Comparison of ENCODE assay signal across 9 cellular contexts in genomic region chr1:1420654-1421134, GRCh38. TPM values are rescaled to one million over a fixed set of nuclear protein-coding genes. Genes with fewer than 3 reads are reported as not detected.
DNase-seq lines count a peak whose midpoint lies in the region; ATAC-seq and TF ChIP-seq lines count a peak whose summit lies in the region.
"Had no signal": no experiment of that assay in that cellular context is flagged by ENCODE, and none has a peak within 500 bp of the region (broad histone marks: within the 10 kb centered on the region; RNA-seq: fewer than 3 reads in every experiment).

No MANE protein-coding gene starts in this region.

- H3K4me1 Mint-ChIP-seq in T-helper 17 cell = peaks cover 6% of the 10 kb centered on the region

- H3K4me3 ChIP-seq in HEK293 (ENCODE audit: low read depth, low read length) (no peak overlapping the region), iPS-15b (ENCODE audit: low read depth, low read length) (no peak overlapping the region), smooth muscle cell (peak overlapping the region; percentile 8)
- H3K4me3 ChIP-seq: HAP-1 had no signal

- H3K27me3 Mint-ChIP-seq in T-helper 17 cell = peaks cover 31% of the 10 kb centered on the region

- peak overlapping the region; percentile 54 for H3K4me2 ChIP-seq in smooth muscle cell

- no peaks in the 10 kb centered on the region for H3K4me1 ChIP-seq in HEK293 (ENCODE audit: control insufficient read depth, insufficient read depth, low read length)
- peaks cover 4% of the 10 kb centered on the region for H3K4me1 ChIP-seq in iPS-15b (ENCODE audit: control insufficient read depth, insufficient read depth, low read length)
- peaks cover 6% of the 10 kb centered on the region for H3K4me1 ChIP-seq in smooth muscle cell (ENCODE audit: low read depth)
- H3K4me1 ChIP-seq: HAP-1 had no signal

- no peak for DNase-seq in T-helper 17 cell
- DNase-seq in smooth muscle cell (lab: John Stamatoyannopoulos, UW; ENCODE audit: unreplicated experiment) = no peak
- DNase-seq in NCI-H1694 (lab: John Stamatoyannopoulos, UW) = no peak
- DNase-seq in activated CD4-positive, alpha-beta T cell treated with anti-CD3 and anti-CD28 coated beads, Interleukin-2, amount 50 U/mL, for 48 hours = no peak

- H3K36me3 Mint-ChIP-seq in T-helper 17 cell (ENCODE audit: low read depth) = no peaks in the 10 kb centered on the region

- no peaks in the 10 kb centered on the region for H3K9me3 ChIP-seq in HEK293 (ENCODE audit: control insufficient read depth, insufficient read depth, low read depth, low read length)
- H3K9me3 ChIP-seq in T-helper 17 cell (ENCODE audit: control insufficient read depth, low read length, poor library complexity, severe bottlenecking) = no peaks in the 10 kb centered on the region
- H3K9me3 ChIP-seq in iPS-15b (ENCODE audit: control insufficient read depth, insufficient read depth, low read length) = no peaks in the 10 kb centered on the region
- no peaks in the 10 kb centered on the region for H3K9me3 ChIP-seq in smooth muscle cell (replicated peaks; ENCODE audit: low read depth)
- H3K9me3 ChIP-seq: HAP-1 had no signal

- WGBS in smooth muscle cell (ENCODE audit: low lambda C conversion rate) = 89% methylated on average over 4 of the region's 12 CpGs

- H3K9ac ChIP-seq in iPS-15b (ENCODE audit: low read depth, low read length) = peak overlapping the region; percentile 50
- no peak overlapping the region for H3K9ac ChIP-seq in smooth muscle cell (ENCODE audit: low read depth)

- ATAC-seq in T-helper 17 cell (no peak), HG03175 (IDR thresholded peaks at IDR 0.05; ENCODE audit: unreplicated experiment) (no peak)

- H3K27me3 ChIP-seq in iPS-15b (ENCODE audit: control insufficient read depth, insufficient read depth, low read length) (no peaks in the 10 kb centered on the region), smooth muscle cell (ENCODE audit: low read depth) (no peaks in the 10 kb centered on the region)

- H3K36me3 ChIP-seq in HEK293 (ENCODE audit: control insufficient read depth in 2 of 2, insufficient read depth in 1 of 2, low read length in 2 of 2) = no peaks in the 10 kb centered on the region
- no peaks in the 10 kb centered on the region for H3K36me3 ChIP-seq in iPS-15b (ENCODE audit: control insufficient read depth, insufficient read depth, low read length)
- H3K36me3 ChIP-seq in smooth muscle cell (ENCODE audit: low read depth) = no peaks in the 10 kb centered on the region
- H3K36me3 ChIP-seq: HAP-1 had no signal

- peaks cover 7% of the 10 kb centered on the region for H3F3A ChIP-seq in smooth muscle cell (ENCODE audit: low read depth)

- TF ChIP-seq CTCF in HEK293 (tag by site-specific recombination; IDR thresholded peaks at IDR 0.05) (no peak), smooth muscle cell (IDR thresholded peaks at IDR 0.05; ENCODE audit: borderline replicate concordance, insufficient read depth, poor library complexity, severe bottlenecking) (no peak)

- H2AFZ ChIP-seq in smooth muscle cell (ENCODE audit: low read depth) = no peak overlapping the region

- H4K20me1 ChIP-seq in smooth muscle cell (ENCODE audit: low read depth) = no peaks in the 10 kb centered on the region

- H3K79me2 ChIP-seq in smooth muscle cell (ENCODE audit: low read depth) = no peaks in the 10 kb centered on the region

- no peak overlapping the region for H3K27ac Mint-ChIP-seq in T-helper 17 cell

- POLR2A ChIA-PET in HEK293 (lab: Yijun Ruan, JAX) = no interaction called here

- peak overlapping the region; percentile 50 for H3K4me3 Mint-ChIP-seq in T-helper 17 cell

- CTCF ChIA-PET in HEK293 (lab: Yijun Ruan, JAX) = no interaction called here

- H3K27ac ChIP-seq in HEK293 (ENCODE audit: extremely low read depth, low read depth, low read length) (no peak overlapping the region), smooth muscle cell (ENCODE audit: low read depth) (peak overlapping the region; percentile 53)

TF ChIP-seq in HEK293, 187 proteins besides CTCF, POLR2A, EP300 and RAD21:
- TF ChIP-seq KLF8 (tag by site-specific recombination; IDR thresholded peaks at IDR 0.05) (0 out of 2 replicates have a peak, but pooled peaks have one; percentile 30), ZNF664 (tag by site-specific recombination; IDR thresholded peaks at IDR 0.05) (no peak)
TF ChIP-seq in HEK293: peak in this region for 1.

RNA-seq across cellular contexts. Expression of gene ANKRD65, which starts 0.4 kb away (rescaled TPM):
- not detected for total RNA-seq in T-helper 17 cell
- total RNA-seq in smooth muscle cell = 5.3 and 10.1 TPM in 2 replicates
- polyA plus RNA-seq in smooth muscle cell = 6.1 and 30.1 TPM in 2 replicates
- total RNA-seq: RPMI7951 had no signal

RNA-seq across cellular contexts. Expression of gene MRPL20, which starts 13.6 kb away (rescaled TPM):
- total RNA-seq in T-helper 17 cell = 10 to 100 TPM; 88.0 to 92.1 TPM
- total RNA-seq in smooth muscle cell = 99.0 and 99.6 TPM in 2 replicates
- 147 and 161 TPM in 2 replicates for polyA plus RNA-seq in smooth muscle cell

RNA-seq across cellular contexts. Expression of gene VWA1, which starts 14.8 kb away (rescaled TPM):
- total RNA-seq in T-helper 17 cell (not detected), smooth muscle cell (25.1 and 29.5 TPM in 2 replicates)
- polyA plus RNA-seq in smooth muscle cell = 79.2 and 156 TPM in 2 replicates

RNA-seq across cellular contexts. Expression of gene CCNL2, which starts 21.6 kb away (rescaled TPM):
- total RNA-seq in T-helper 17 cell (100 to 1,000 TPM; 231 to 252 TPM), smooth muscle cell (172 and 180 TPM in 2 replicates)
- 144 and 226 TPM in 2 replicates for polyA plus RNA-seq in smooth muscle cell

RNA-seq across cellular contexts. Expression of gene ATAD3C, which starts 28.8 kb away (rescaled TPM):
- 1 to 10 TPM in 1 of 2 donors, under 1 TPM in 1; 0.13 to 2.9 TPM for total RNA-seq in T-helper 17 cell
- 0.09 and 0.40 TPM in 2 replicates for total RNA-seq in smooth muscle cell
- 0.86 and 2.6 TPM in 2 replicates for polyA plus RNA-seq in smooth muscle cell
- total RNA-seq: RPMI7951 had no signal

Comparison
In these comparisons a context has a peak if more than half of its experiments do, and no peak if none do; other contexts are left out.
1. RNA of gene VWA1, which starts 14.8 kb away (total RNA-seq): 25.1 to 29.5 TPM in smooth muscle cell; not detected in T-helper 17 cell; every median in the first group is over 10 times any median in the second.